8 cellular contexts compared by ENCODE assay signal in the genomic region with DNA sequence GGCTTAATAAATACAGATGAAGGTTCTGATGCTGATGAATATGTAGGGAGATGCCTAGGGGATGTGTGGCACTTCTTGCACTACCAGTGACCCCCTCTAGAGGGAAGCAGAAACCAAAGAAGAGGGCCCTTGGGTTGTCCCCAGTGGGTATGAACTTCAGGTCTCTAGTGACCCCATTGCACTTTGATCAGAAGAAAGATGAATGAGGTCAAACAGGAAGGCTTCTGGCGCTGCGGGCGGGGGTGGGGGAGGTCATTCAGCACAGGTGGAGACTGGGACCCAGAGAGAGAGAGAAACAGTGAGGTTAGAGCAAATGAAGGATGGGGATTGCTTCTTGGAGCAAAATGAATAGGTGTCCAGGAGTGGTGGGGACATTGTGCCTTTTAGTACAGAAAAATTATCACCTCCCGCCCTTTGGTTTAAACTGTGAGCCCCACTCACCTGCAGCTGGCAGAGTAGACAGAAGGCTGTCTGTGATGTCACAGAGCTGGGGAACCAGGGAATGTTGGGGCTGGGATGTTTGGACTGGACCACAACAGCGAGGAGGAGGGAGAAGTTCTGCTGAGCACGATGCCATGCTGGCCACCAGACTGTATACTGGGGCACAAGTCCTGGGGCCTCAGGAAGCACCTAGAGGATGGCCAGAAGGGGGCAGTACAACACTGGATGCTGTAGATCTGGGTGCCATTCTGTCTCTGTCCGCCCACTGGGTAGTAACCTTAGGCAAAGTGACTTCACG. TPM values are rescaled to one million over a fixed set of nuclear protein-coding genes. Genes with fewer than 3 reads are reported as not detected.
DNase-seq lines count a peak whose midpoint lies in the region; ATAC-seq and TF ChIP-seq lines count a peak whose summit lies in the region.

Gene TEX48 (minus strand): TSS at position 599 of the 739 bp plus-strand sequence. CDS start 10,469 bp downstream, outside the sequence.

- POLR2A ChIA-PET in activated CD4-positive, alpha-beta T cell treated with anti-CD3 and anti-CD28 coated beads for 36 hours (lab: Charles Lee), result interaction anchor here (1.1 to 1.5 kb wide), 2 partner anchors 225 to 308 kb away, joined by 4 read pairs; no protein-coding TSS in a partner anchor

- peaks cover 5% of the 10 kb centered on the region for H3K27me3 Mint-ChIP-seq in activated CD4-positive, alpha-beta T cell treated with anti-CD3 and anti-CD28 coated beads for 36 hours

- DNase-seq in AG10803 (ENCODE audit: low read depth) (peak; percentile 82), NCI-H526 (lab: John Stamatoyannopoulos, UW) (peak; percentile 54 to 91), colonic mucosa (peak; percentile 82), medulla oblongata (ENCODE audit: extremely low spot score) (peak; percentile 80)
- peak; percentile 91 for DNase-seq in activated CD4-positive, alpha-beta T cell treated with anti-CD3 and anti-CD28 coated beads for 36 hours
- DNase-seq in stimulated activated CD8-positive, alpha-beta memory T cell treated with anti-CD3 and anti-CD28 coated beads, Interleukin-4, amount 100 ng/mL, for 24 hours (ENCODE audit: low read depth), result peak; percentile 64

- no peak within 1 kb of the TSS for H3K27ac ChIP-seq in colonic mucosa

- no peaks in the 10 kb centered on the region for H3K36me3 ChIP-seq in colonic mucosa

- peaks cover 10% of the 10 kb centered on the region for H3K36me3 Mint-ChIP-seq in activated CD4-positive, alpha-beta T cell treated with anti-CD3 and anti-CD28 coated beads for 36 hours (ENCODE audit: low read depth)

- TF ChIP-seq CTCF in AG10803 (conservative IDR thresholded peaks at IDR 0.05; ENCODE audit: low read length) (peak; percentile 88), colonic mucosa (IDR thresholded peaks at IDR 0.05) (peak; percentile 59)

- peak within 1 kb of the TSS; percentile 86 for H3K27ac Mint-ChIP-seq in activated CD4-positive, alpha-beta T cell treated with anti-CD3 and anti-CD28 coated beads for 36 hours

- no peak within 1 kb of the TSS for H3K4me3 ChIP-seq in AG10803 (ENCODE audit: low read length)
- H3K4me3 ChIP-seq in colonic mucosa, result no peak within 1 kb of the TSS

- no peaks in the 10 kb centered on the region for H3K9me3 ChIP-seq in colonic mucosa

- peak; percentile 86 for ATAC-seq in GM18909 (IDR thresholded peaks at IDR 0.05; ENCODE audit: poor library complexity, unreplicated experiment)
- peak; percentile 81 for ATAC-seq in HG03175 (IDR thresholded peaks at IDR 0.05; ENCODE audit: unreplicated experiment)
- ATAC-seq in activated CD4-positive, alpha-beta T cell treated with anti-CD3 and anti-CD28 coated beads for 36 hours, result peak; percentile 87

- H3K4me1 Mint-ChIP-seq in activated CD4-positive, alpha-beta T cell treated with anti-CD3 and anti-CD28 coated beads for 36 hours, result peaks cover 56% of the 10 kb centered on the region

- H3K4me3 Mint-ChIP-seq in activated CD4-positive, alpha-beta T cell treated with anti-CD3 and anti-CD28 coated beads for 36 hours, result peak within 1 kb of the TSS; percentile 39

- intact Hi-C loops in activated CD4-positive, alpha-beta T cell treated with anti-CD3 and anti-CD28 coated beads for 36 hours (cut with DNase I, micrococcal nuclease), result loop anchor here (1.0 to 5.0 kb wide), 10 partner anchors 36 to 843 kb away; partner anchors contain the start of genes TNFSF15 (in 1 of the 2) and TNFSF8 (in 1 of the 2)
- intact Hi-C loops in colonic mucosa (cut with DNase I), result loop anchor here (2.0 to 5.0 kb wide), 3 partner anchors 56 to 333 kb away; no protein-coding TSS in a partner anchor

- H3K9me3 Mint-ChIP-seq in activated CD4-positive, alpha-beta T cell treated with anti-CD3 and anti-CD28 coated beads for 36 hours (ENCODE audit: low read depth), result peaks cover 2% of the 10 kb centered on the region

- no peaks in the 10 kb centered on the region for H3K4me1 ChIP-seq in colonic mucosa

- CTCF ChIA-PET in activated CD4-positive, alpha-beta T cell treated with anti-CD3 and anti-CD28 coated beads for 36 hours (lab: Charles Lee), result interaction anchor here (0.7 to 6.3 kb wide), 59 partner anchors 8 to 1954 kb away, joined by 3 to 95 read pairs (median 5); partner anchors contain the start of genes TEX53, TNFSF15 and TNFSF8

- H3K9ac ChIP-seq in colonic mucosa (ENCODE audit: low read depth in 2 of 2, low read length in 2 of 2), result no peak within 1 kb of the TSS

- no peaks in the 10 kb centered on the region for H3K27me3 ChIP-seq in colonic mucosa

RNA-seq across cellular contexts. Expression of gene TEX48, which starts in this region (rescaled TPM):
- total RNA-seq in activated CD4-positive, alpha-beta T cell treated with anti-CD3 and anti-CD28 coated beads for 36 hours, result under 1 TPM; 0.69 to 0.75 TPM
- not detected for total RNA-seq in colonic mucosa

Comparison
In these comparisons a context has a peak if more than half of its experiments do, and no peak if none do; other contexts are left out.
1. Peak in DNase-seq and ATAC-seq in activated CD4-positive, alpha-beta T cell treated with anti-CD3 and anti-CD28 coated beads for 36 hours; RNA of the gene not detected or under 1 TPM.
2. Peak in DNase-seq in colonic mucosa; RNA of the gene not detected or under 1 TPM.